In the genomic region with DNA sequence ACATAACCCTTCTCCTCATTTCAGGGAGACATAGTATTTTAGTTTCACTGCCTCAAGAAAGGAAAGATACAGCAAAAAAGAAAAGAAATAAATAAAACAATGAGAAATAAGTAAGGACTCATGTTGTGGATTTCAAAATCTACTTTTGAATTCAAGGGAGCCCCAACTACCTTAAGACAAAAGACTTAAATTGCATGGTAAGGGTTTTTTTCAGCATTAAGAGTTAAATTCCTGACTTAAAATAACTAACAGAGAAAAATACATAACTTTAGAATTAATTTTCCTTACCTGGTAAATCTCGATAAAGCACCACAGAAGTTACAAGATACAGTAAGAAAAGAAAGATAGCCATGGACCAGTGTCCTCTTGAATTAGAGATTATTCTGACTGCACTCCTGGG, we compare ENCODE assay signal across 2 cellular contexts.
TF ChIP-seq lines count a peak whose summit lies in the region.

No MANE protein-coding gene starts in this region.

TF ChIP-seq in IMR-90, 13 proteins besides CTCF, POLR2A, EP300 and RAD21:
- TF ChIP-seq FOS (IDR thresholded peaks at IDR 0.05; ENCODE audit: low read depth, low read length) (no peak), SMC3 (IDR thresholded peaks at IDR 0.05; ENCODE audit: low read depth, low read length) (no peak), MAFK (IDR thresholded peaks at IDR 0.05; ENCODE audit: low read depth, low read length) (peak; percentile 62)

TF ChIP-seq in neural cell, 6 proteins besides CTCF, POLR2A, EP300 and RAD21:
- TF ChIP-seq SMC3 (conservative IDR thresholded peaks at IDR 0.05; ENCODE audit: poor library complexity) (no peak), EZH2 (IDR thresholded peaks at IDR 0.05; ENCODE audit: borderline replicate concordance, insufficient read depth, low read length, poor library complexity, severe bottlenecking) (no peak), MXI1 (conservative IDR thresholded peaks at IDR 0.05; ENCODE audit: poor library complexity, severe bottlenecking) (no peak), POLR2AphosphoS5 (IDR thresholded peaks at IDR 0.05) (no peak), TAF1 (IDR thresholded peaks at IDR 0.05; ENCODE audit: low read depth) (no peak)
- TF ChIP-seq, protein P1, sequence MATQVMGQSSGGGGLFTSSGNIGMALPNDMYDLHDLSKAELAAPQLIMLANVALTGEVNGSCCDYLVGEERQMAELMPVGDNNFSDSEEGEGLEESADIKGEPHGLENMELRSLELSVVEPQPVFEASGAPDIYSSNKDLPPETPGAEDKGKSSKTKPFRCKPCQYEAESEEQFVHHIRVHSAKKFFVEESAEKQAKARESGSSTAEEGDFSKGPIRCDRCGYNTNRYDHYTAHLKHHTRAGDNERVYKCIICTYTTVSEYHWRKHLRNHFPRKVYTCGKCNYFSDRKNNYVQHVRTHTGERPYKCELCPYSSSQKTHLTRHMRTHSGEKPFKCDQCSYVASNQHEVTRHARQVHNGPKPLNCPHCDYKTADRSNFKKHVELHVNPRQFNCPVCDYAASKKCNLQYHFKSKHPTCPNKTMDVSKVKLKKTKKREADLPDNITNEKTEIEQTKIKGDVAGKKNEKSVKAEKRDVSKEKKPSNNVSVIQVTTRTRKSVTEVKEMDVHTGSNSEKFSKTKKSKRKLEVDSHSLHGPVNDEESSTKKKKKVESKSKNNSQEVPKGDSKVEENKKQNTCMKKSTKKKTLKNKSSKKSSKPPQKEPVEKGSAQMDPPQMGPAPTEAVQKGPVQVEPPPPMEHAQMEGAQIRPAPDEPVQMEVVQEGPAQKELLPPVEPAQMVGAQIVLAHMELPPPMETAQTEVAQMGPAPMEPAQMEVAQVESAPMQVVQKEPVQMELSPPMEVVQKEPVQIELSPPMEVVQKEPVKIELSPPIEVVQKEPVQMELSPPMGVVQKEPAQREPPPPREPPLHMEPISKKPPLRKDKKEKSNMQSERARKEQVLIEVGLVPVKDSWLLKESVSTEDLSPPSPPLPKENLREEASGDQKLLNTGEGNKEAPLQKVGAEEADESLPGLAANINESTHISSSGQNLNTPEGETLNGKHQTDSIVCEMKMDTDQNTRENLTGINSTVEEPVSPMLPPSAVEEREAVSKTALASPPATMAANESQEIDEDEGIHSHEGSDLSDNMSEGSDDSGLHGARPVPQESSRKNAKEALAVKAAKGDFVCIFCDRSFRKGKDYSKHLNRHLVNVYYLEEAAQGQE (IDR thresholded peaks at IDR 0.05; ENCODE audit: borderline replicate concordance), result no peak
